Comparison of ENCODE assay signal across 8 cellular contexts in genomic region chr5:157575096-157575872, GRCh38. TPM values are rescaled to one million over a fixed set of nuclear protein-coding genes. Genes with fewer than 3 reads are reported as not detected.
DNase-seq lines count a peak whose midpoint lies in the region; ATAC-seq and TF ChIP-seq lines count a peak whose summit lies in the region.

TSS of gene ADAM19 (minus strand) at chr5:157575775. CDS start at chr5:157575696, 79 bp downstream.

- H3K4me3 ChIP-seq in adrenal gland: peak within 1 kb of the TSS in 3 of 4 donors; percentile 19 to 79 (median 76)
- peak within 1 kb of the TSS; percentile 87 for H3K4me3 ChIP-seq in left ventricle myocardium inferior

- no peak for TF ChIP-seq CTCF in adrenal gland (IDR thresholded peaks at IDR 0.05)
- peak; percentile 47 for TF ChIP-seq CTCF in left ventricle myocardium inferior (IDR thresholded peaks at IDR 0.05; ENCODE audit: borderline replicate concordance)

- H3K27me3 ChIP-seq in adrenal gland (no peaks in the 10 kb centered on the region), left ventricle myocardium inferior (ENCODE audit: low read depth) (no peaks in the 10 kb centered on the region)

- H3K36me3 ChIP-seq in ES-I3 (ENCODE audit: insufficient read depth, low read length): no peaks in the 10 kb centered on the region
- no peaks in the 10 kb centered on the region for H3K36me3 ChIP-seq in adrenal gland (replicated peaks in 1 of 2)
- H3K36me3 ChIP-seq in left ventricle myocardium inferior: no peaks in the 10 kb centered on the region

- H3K4me1 ChIP-seq in ES-I3 (ENCODE audit: insufficient read depth, low read length) (peaks cover 13% of the 10 kb centered on the region), adrenal gland (replicated peaks in 1 of 2) (peaks cover 10 to 13% of the 10 kb centered on the region in 2 donors), left ventricle myocardium inferior (peaks cover 61% of the 10 kb centered on the region)

- peak within 1 kb of the TSS; percentile 90 for H3K9ac ChIP-seq in ES-I3 (ENCODE audit: low read depth, low read length)

- ATAC-seq in HG02870 (IDR thresholded peaks at IDR 0.05; ENCODE audit: unreplicated experiment) (peak; percentile 34), HG03442 (IDR thresholded peaks at IDR 0.05; ENCODE audit: unreplicated experiment) (no peak)

- WGBS in adrenal gland, 4 donors: 0 to 1% (median 0%) methylated on average over 27 to 76 of the region's 76 CpGs

- H3K27ac ChIP-seq in adrenal gland (peak within 1 kb of the TSS in 4 of 5 donors; percentile 8 to 69 (median 51)), left ventricle myocardium inferior (replicated peaks) (peak within 1 kb of the TSS; percentile 86)

- peak; percentile 65 for DNase-seq in SK-N-DZ (ENCODE audit: low spot score)
- peak in 6 of 7 donors; percentile 32 to 58 (median 41) for DNase-seq in adrenal gland
- peak; percentile 57 for DNase-seq in left ventricle myocardium inferior
- no peak for DNase-seq in pulmonary artery endothelial cell (ENCODE audit: low read depth, low spot score)
- no peak for DNase-seq in CD1c-positive myeloid dendritic cell (ENCODE audit: extremely low spot score)

- no peak for TF ChIP-seq POLR2A in adrenal gland (IDR thresholded peaks at IDR 0.05)

- intact Hi-C loops in adrenal gland (cut with DNase I) (no loop called here), left ventricle myocardium inferior (cut with micrococcal nuclease) (no loop called here)

- H3K9me3 ChIP-seq in ES-I3 (ENCODE audit: control insufficient read depth, insufficient read depth, low read length) (no peaks in the 10 kb centered on the region), adrenal gland (replicated peaks in 1 of 3) (no peaks in the 10 kb centered on the region), left ventricle myocardium inferior (replicated peaks) (no peaks in the 10 kb centered on the region)

RNA-seq across cellular contexts. Expression of gene ADAM19, which starts in this region (rescaled TPM):
- polyA plus RNA-seq in SK-N-DZ (2014; cell fraction: cytosol; rRNA removed): 2.9 and 3.9 TPM in 2 replicates
- polyA plus RNA-seq in SK-N-DZ (2014; cell fraction: nucleus; rRNA removed): 2.2 and 2.9 TPM in 2 replicates
- 10 to 100 TPM in 1 of 8 donors, 1 to 10 TPM in 7; 4.3 to 15.1 (median 6.4) TPM for total RNA-seq in adrenal gland
- polyA plus RNA-seq in adrenal gland: 1 to 10 TPM; 2.2 to 4.3 (median 2.6) TPM
- total RNA-seq in left ventricle myocardium inferior: 17.7 TPM
- 8.9 and 33.2 TPM in 2 replicates for total RNA-seq in pulmonary artery endothelial cell

Comparison
In these comparisons a context has a peak if more than half of its experiments do, and no peak if none do; other contexts are left out.
1. DNase-seq: peak in SK-N-DZ (single experiment), adrenal gland (6 of 7) and left ventricle myocardium inferior (single experiment); none in pulmonary artery endothelial cell (single experiment) and CD1c-positive myeloid dendritic cell (single experiment).